13 cellular contexts compared by ENCODE assay signal in the genomic region with DNA sequence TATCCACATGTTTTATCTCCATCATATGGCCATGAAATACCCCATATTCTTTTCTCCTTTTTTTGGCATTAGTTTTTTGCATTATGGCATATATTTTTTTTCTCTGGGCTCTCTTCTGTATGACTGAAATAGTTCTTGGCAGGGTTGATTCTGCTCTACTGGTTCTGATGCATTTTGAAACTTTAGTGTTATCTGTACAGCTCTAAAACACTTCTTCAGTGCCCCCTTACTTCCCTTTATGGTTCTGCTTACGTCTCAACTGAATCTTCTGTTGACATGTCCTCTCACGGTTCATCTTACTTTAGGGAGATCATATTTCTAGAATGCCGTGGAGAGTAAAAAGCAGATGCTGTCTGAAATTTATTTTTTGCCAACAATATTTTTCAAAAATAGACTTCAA. TPM values are rescaled to one million over a fixed set of nuclear protein-coding genes. Genes with fewer than 3 reads are reported as not detected.
DNase-seq lines count a peak whose midpoint lies in the region; ATAC-seq, FAIRE-seq and TF ChIP-seq lines count a peak whose summit lies in the region.
"Had no signal": no experiment of that assay in that cellular context is flagged by ENCODE, and none has a peak within 500 bp of the region (broad histone marks: within the 10 kb centered on the region; RNA-seq: fewer than 3 reads in every experiment).

No MANE protein-coding gene starts in this region.

- TF ChIP-seq CTCF in GM12864 (IDR thresholded peaks at IDR 0.05; ENCODE audit: low read depth, low read length, missing control alignments) (no peak), esophagus squamous epithelium (IDR thresholded peaks at IDR 0.05) (no peak)
- TF ChIP-seq CTCF in activated CD8-positive, alpha-beta T cell treated with anti-CD3 and anti-CD28 coated beads for 36 hours (IDR thresholded peaks at IDR 0.05), result no peak

- intact Hi-C loops in activated CD8-positive, alpha-beta T cell treated with anti-CD3 and anti-CD28 coated beads for 36 hours (cut with micrococcal nuclease), result no loop called here
- intact Hi-C loops in esophagus squamous epithelium (cut with DNase I), result no loop called here

- peaks cover 12% of the 10 kb centered on the region for H3K27me3 Mint-ChIP-seq in activated CD8-positive, alpha-beta T cell treated with anti-CD3 and anti-CD28 coated beads for 36 hours

- no peaks in the 10 kb centered on the region for H3K36me3 Mint-ChIP-seq in activated CD8-positive, alpha-beta T cell treated with anti-CD3 and anti-CD28 coated beads for 36 hours (ENCODE audit: low read depth)

- DNase-seq in GM12864 (ENCODE audit: low read depth) (peak; percentile 66), DMS53 (lab: John Stamatoyannopoulos, UW) (no peak), RCC 7860 (ENCODE audit: low spot score) (no peak), esophagus squamous epithelium (lab: John Stamatoyannopoulos, UW) (no peak)
- DNase-seq in activated CD8-positive, alpha-beta T cell treated with anti-CD3 and anti-CD28 coated beads for 36 hours, result no peak
- DNase-seq: activated CD4-positive, CD25-positive, alpha-beta regulatory T cell; activated naive CD4-positive, alpha-beta T cell; dermis blood vessel endothelial cell; mammary epithelial cell; NCI-H1417 had no signal

- CTCF ChIA-PET in activated CD8-positive, alpha-beta T cell treated with anti-CD3 and anti-CD28 coated beads for 36 hours (lab: Charles Lee), result no interaction called here

- no peak overlapping the region for H3K4me3 Mint-ChIP-seq in activated CD8-positive, alpha-beta T cell treated with anti-CD3 and anti-CD28 coated beads for 36 hours

- H3K27ac ChIP-seq in esophagus squamous epithelium, result no peak overlapping the region

- H3K36me3 ChIP-seq in esophagus squamous epithelium, result no peaks in the 10 kb centered on the region

- no peaks in the 10 kb centered on the region for H3K9me3 Mint-ChIP-seq in activated CD8-positive, alpha-beta T cell treated with anti-CD3 and anti-CD28 coated beads for 36 hours

- no peaks in the 10 kb centered on the region for H3K9me3 ChIP-seq in esophagus squamous epithelium

- WGBS in esophagus squamous epithelium, 2 donors, result 62% methylated on average over 3 of the region's 3 CpGs

- no peak overlapping the region for H3K27ac Mint-ChIP-seq in activated CD8-positive, alpha-beta T cell treated with anti-CD3 and anti-CD28 coated beads for 36 hours

- no peaks in the 10 kb centered on the region for H3K4me1 ChIP-seq in esophagus squamous epithelium

- H3K4me1 Mint-ChIP-seq in activated CD8-positive, alpha-beta T cell treated with anti-CD3 and anti-CD28 coated beads for 36 hours (ENCODE audit: low read depth), result no peaks in the 10 kb centered on the region

- H3K4me3 ChIP-seq in GM12864 (ENCODE audit: low read depth, low read length) (no peak overlapping the region), esophagus squamous epithelium (no peak overlapping the region)

- H3K27me3 ChIP-seq in esophagus squamous epithelium, result no peaks in the 10 kb centered on the region

- FAIRE-seq in RCC 7860 (lab: Jason Lieb, UNC), result no peak

- no peak for TF ChIP-seq POLR2A in esophagus squamous epithelium (IDR thresholded peaks at IDR 0.05)

- POLR2A ChIA-PET in activated CD8-positive, alpha-beta T cell treated with anti-CD3 and anti-CD28 coated beads for 36 hours (lab: Charles Lee), result no interaction called here

- ATAC-seq in GM19395 (IDR thresholded peaks at IDR 0.05; ENCODE audit: unreplicated experiment) (peak; percentile 98), HG02840 (IDR thresholded peaks at IDR 0.05; ENCODE audit: low FRiP score, unreplicated experiment) (peak; percentile 92), HG03521 (IDR thresholded peaks at IDR 0.05; ENCODE audit: unreplicated experiment) (peak; percentile 89)
- ATAC-seq in activated CD8-positive, alpha-beta T cell treated with anti-CD3 and anti-CD28 coated beads for 36 hours, result no peak

RNA-seq across cellular contexts. Expression of gene TXNDC5, which starts 23.2 kb away (rescaled TPM):
- 10 to 100 TPM; 49.3 to 51.0 TPM for total RNA-seq in activated CD8-positive, alpha-beta T cell treated with anti-CD3 and anti-CD28 coated beads for 36 hours
- total RNA-seq in esophagus squamous epithelium, result 100 to 1,000 TPM in 2 of 4 donors, 10 to 100 TPM in 2; 51.9 to 125 (median 104) TPM
